10 cellular contexts compared by ENCODE assay signal in the genomic region with DNA sequence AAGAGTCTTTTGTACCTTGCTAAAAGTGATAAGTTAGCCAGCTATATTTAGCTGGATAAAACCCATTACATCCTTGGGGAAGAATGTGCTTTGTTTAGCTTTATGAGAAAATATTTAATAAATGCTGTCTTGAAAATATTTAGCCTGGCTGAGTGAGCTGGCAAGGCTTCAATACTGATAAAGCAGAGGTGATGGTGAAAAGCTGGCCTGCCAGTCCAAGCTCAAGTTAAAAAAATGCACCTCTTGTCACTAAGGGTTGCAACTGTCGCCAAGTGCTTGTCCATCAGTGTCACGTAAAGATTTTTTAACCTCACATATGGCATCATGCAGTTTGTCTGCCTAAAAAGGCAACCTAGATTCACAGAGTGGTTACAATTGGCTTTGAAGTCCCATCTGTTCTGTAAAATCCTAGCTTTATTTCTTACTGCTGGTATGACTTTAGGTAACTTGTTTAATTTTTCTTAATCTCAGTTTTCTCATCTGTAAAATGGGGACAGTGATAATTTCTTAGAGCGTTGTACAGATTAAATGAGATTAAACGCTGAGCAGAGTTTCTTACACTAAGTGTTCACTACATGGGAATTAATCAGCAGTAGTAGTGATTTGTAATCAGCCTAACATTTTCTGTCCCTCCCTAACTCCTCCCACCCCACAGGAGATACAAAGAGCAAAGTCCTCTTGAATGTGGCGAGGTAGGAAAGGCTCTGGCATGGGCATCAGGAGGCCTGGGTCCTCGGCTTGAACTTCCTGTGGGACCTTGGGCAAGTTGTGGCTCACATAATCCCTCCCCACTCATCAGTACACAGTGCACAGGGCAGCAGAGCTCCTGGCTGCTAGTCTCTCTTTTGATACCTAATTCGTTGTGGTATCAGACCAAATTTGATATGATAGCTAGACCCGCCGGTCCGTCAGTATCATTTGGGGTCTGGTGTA. TPM values are rescaled to one million over a fixed set of nuclear protein-coding genes. Genes with fewer than 3 reads are reported as not detected.
DNase-seq lines count a peak whose midpoint lies in the region; ATAC-seq and TF ChIP-seq lines count a peak whose summit lies in the region.
"Had no signal": no experiment of that assay in that cellular context is flagged by ENCODE, and none has a peak within 500 bp of the region (broad histone marks: within the 10 kb centered on the region; RNA-seq: fewer than 3 reads in every experiment).

No MANE protein-coding gene starts in this region.

- H3K4me3 Mint-ChIP-seq in Calu3 (ENCODE audit: low read depth, unreplicated experiment) (no peak overlapping the region), WTC11 (no peak overlapping the region)
- H3K4me3 Mint-ChIP-seq: GM23338 had no signal

- TF ChIP-seq EP300 in sigmoid colon (IDR thresholded peaks at IDR 0.05), result no peak

- H3K27ac ChIP-seq in right cardiac atrium (ENCODE audit: low read length) (peak overlapping the region; percentile 97), sigmoid colon (peak overlapping the region; percentile 75 to 89 (median 83))
- H3K27ac ChIP-seq: epithelial cell of prostate had no signal

- no TSS peak for BruUV-seq in Calu3 (replicated peaks; lab: Mats Ljungman, UMichigan)

- H3K4me1 ChIP-seq in right cardiac atrium (ENCODE audit: control insufficient read depth, insufficient read depth, low read length) (peaks cover 20% of the 10 kb centered on the region), sigmoid colon (peaks cover 0 to 91% (median 89%) of the 10 kb centered on the region in 4 donors)

- no peak for ATAC-seq in WTC11
- peak; percentile 55 to 63 for ATAC-seq in right cardiac atrium
- no peak for ATAC-seq in GM21526 (IDR thresholded peaks at IDR 0.05; ENCODE audit: low FRiP score, unreplicated experiment)
- no peak for ATAC-seq in HG02763 (IDR thresholded peaks at IDR 0.05; ENCODE audit: unreplicated experiment)
- ATAC-seq: GM23338 had no signal

- H3K9me3 Mint-ChIP-seq in Calu3 (ENCODE audit: low read depth, unreplicated experiment), result no peaks in the 10 kb centered on the region
- peaks cover 15% of the 10 kb centered on the region for H3K9me3 Mint-ChIP-seq in WTC11

- no peak for TF ChIP-seq POLR2A in sigmoid colon (IDR thresholded peaks at IDR 0.05)

- intact Hi-C loops in Calu3 (cut with micrococcal nuclease; ENCODE audit: unreplicated experiment), result no loop called here
- intact Hi-C loops in right cardiac atrium (cut with DNase I), result loop anchor here in 2 of 4 donors (10.0 kb wide), 2 partner anchors 49 to 449 kb away; partner anchors contain the start of gene PIK3R1 (in 1 of the 2)
- intact Hi-C loops in sigmoid colon (cut with DNase I), result loop anchor here (5.0 kb wide), 1 partner anchor 237 kb away; no protein-coding TSS in a partner anchor

- H3K36me3 Mint-ChIP-seq in Calu3 (ENCODE audit: insufficient read depth, unreplicated experiment), result no peaks in the 10 kb centered on the region
- peaks cover 7% of the 10 kb centered on the region; the same call in 1 of the 2 replicates for H3K36me3 Mint-ChIP-seq in WTC11

- CTCF ChIA-PET in Calu3 (lab: Charles Lee) (interaction anchor here (0.6 to 1.0 kb wide), 2 partner anchors 8 to 1043 kb away, joined by 4 read pairs; no protein-coding TSS in a partner anchor), WTC11 (lab: Charles Lee) (interaction anchor here (0.8 kb wide), 1 partner anchor 8 kb away, joined by 3 read pairs; no protein-coding TSS in a partner anchor)

- POLR2A ChIA-PET in WTC11 (lab: Charles Lee), result no interaction called here

- H3K9me3 ChIP-seq in right cardiac atrium (ENCODE audit: control insufficient read depth, low read length), result no peaks in the 10 kb centered on the region
- no peaks in the 10 kb centered on the region for H3K9me3 ChIP-seq in sigmoid colon

- peaks cover 0 to 7% (median 0%) of the 10 kb centered on the region in 4 donors for H3K36me3 ChIP-seq in sigmoid colon

- H3K27me3 ChIP-seq in right cardiac atrium (ENCODE audit: control insufficient read depth, insufficient read depth) (no peaks in the 10 kb centered on the region), sigmoid colon (no peaks in the 10 kb centered on the region)

- H3K27me3 Mint-ChIP-seq in Calu3 (ENCODE audit: unreplicated experiment), result no peaks in the 10 kb centered on the region
- H3K27me3 Mint-ChIP-seq in WTC11 (ENCODE audit: low read depth), result no peaks in the 10 kb centered on the region

- TF ChIP-seq CTCF in Calu3 (IDR thresholded peaks at IDR 0.05; ENCODE audit: unreplicated experiment), result no peak
- no peak for TF ChIP-seq CTCF in WTC11 (IDR thresholded peaks at IDR 0.05)
- TF ChIP-seq CTCF in sigmoid colon (IDR thresholded peaks at IDR 0.05), result no peak

- no peak for DNase-seq in Calu3
- no peak for DNase-seq in WTC11 (ENCODE audit: low spot score)
- peak; percentile 21 to 56 (median 39) for DNase-seq in right cardiac atrium
- DNase-seq in sigmoid colon, result no peak
- DNase-seq in HUDEP-2 (lab: John Stamatoyannopoulos, UW; ENCODE audit: unreplicated experiment in 76 of 76), result no peak
- no peak for DNase-seq in HK-2 (ENCODE audit: unreplicated experiment)

- H3K4me3 ChIP-seq in right cardiac atrium (ENCODE audit: low read length) (no peak overlapping the region), sigmoid colon (no peak overlapping the region)
- H3K4me3 ChIP-seq: GM23338 had no signal

- 36% methylated on average over 10 of the region's 10 CpGs for WGBS in right cardiac atrium
- WGBS in sigmoid colon, 2 donors, result 62 to 77% methylated on average over 10 of the region's 10 CpGs

- H3K4me1 Mint-ChIP-seq in Calu3 (ENCODE audit: low read depth, unreplicated experiment), result peaks cover 68% of the 10 kb centered on the region
- peaks cover 5% of the 10 kb centered on the region; the same call in 1 of the 2 replicates for H3K4me1 Mint-ChIP-seq in WTC11

- H3K27ac Mint-ChIP-seq in Calu3 (ENCODE audit: unreplicated experiment) (peak overlapping the region; percentile 82), WTC11 (no peak overlapping the region)
- H3K27ac Mint-ChIP-seq: GM23338 had no signal

TF ChIP-seq in WTC11, 78 proteins besides CTCF, POLR2A, EP300 and RAD21:
- TF ChIP-seq ERG (CRISPR knock-in tag; IDR thresholded peaks at IDR 0.05), result no peak
- TF ChIP-seq PRRX2 (CRISPR knock-in tag; IDR thresholded peaks at IDR 0.05), result no peak
- 0 out of 2 replicates have a peak, but pooled peaks have one; percentile 27 for TF ChIP-seq GABPB1 (CRISPR knock-in tag; IDR thresholded peaks at IDR 0.05)

RNA-seq across cellular contexts. Expression of gene PIK3R1, which starts 48.7 kb away (rescaled TPM):
- total RNA-seq in Calu3 (2022), result 74.8 and 81.5 TPM in 2 replicates
- 10.1 to 11.3 TPM (median 11.1 TPM) in 3 replicates for total RNA-seq in WTC11 (2021)
- 100 to 1,000 TPM in 3 of 4 donors, 10 to 100 TPM in 1; 64.9 to 170 (median 116) TPM for total RNA-seq in right cardiac atrium
- polyA plus RNA-seq in right cardiac atrium, result 29.7 TPM
- 100 to 1,000 TPM; 177 to 227 (median 190) TPM for total RNA-seq in sigmoid colon
- polyA plus RNA-seq in sigmoid colon, result 10 to 100 TPM in 2 of 3 donors, 1 to 10 TPM in 1; 9.2 to 28.5 (median 13.2) TPM

Comparison
In these comparisons a context has a peak if more than half of its experiments do, and no peak if none do; other contexts are left out.
1. DNase-seq: peak in right cardiac atrium (3 of 3); none in Calu3 (single experiment), WTC11 (single experiment), sigmoid colon (single experiment), HUDEP-2 (0 of 76) and HK-2 (single experiment).
2. ATAC-seq: peak in right cardiac atrium (2 of 2); none in WTC11 (single experiment), GM21526 (single experiment) and HG02763 (single experiment).